Comparison of ENCODE assay signal across 2 cellular contexts in the genomic region with DNA sequence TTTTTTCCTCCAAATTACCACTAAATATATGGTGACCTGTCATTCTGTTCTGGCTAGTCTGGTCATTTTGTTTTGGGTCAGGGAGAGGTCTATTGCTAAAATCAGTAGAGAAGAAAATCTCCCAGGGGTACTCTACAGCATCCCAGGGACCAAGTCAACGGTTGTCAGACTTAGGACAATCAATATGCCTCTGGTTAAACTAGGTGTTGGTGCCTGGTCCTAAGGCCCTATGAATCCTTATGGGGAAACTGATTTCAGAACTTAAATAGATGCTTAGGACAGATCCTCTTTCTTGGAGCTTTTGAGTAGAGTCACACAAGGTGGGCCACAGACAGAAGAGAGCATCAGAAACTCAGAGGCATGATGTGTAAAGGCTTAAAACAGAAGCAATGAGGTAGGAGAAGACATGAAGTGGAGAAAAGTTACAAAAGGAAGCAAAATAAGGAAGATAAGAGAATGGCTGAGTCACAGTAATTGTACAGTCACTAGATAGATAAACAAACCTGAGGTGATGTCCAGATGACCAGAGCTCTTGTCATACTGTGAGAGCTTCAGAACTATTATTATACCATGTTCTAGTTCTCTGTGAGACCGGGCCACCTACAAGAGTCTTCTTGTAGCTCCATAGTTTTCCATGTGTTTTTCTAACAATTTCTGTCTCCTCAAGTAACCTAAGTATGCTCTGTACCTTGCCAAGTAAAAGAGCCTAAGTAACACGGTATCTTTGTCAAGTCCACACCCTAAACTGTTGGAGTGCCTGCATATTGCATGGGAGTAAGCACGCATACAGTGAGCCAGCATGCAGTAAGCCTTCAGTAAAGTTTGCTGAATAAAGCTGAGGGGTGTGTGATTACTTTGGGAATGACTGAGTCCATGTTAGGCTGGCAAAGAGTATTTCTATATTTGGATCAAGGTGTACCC.
TF ChIP-seq lines count a peak whose summit lies in the region.

No MANE protein-coding gene starts in this region.

TF ChIP-seq in A549, 52 proteins besides CTCF, POLR2A, EP300 and RAD21 (continues in another document):
- no peak for TF ChIP-seq NFE2L2 (conservative IDR thresholded peaks at IDR 0.05; ENCODE audit: low read length)
- TF ChIP-seq ZSCAN20 (CRISPR knock-in tag; IDR thresholded peaks at IDR 0.05): peak; percentile 44; the same call in 1 of the 2 replicates
- TF ChIP-seq SREBF2 (IDR thresholded peaks at IDR 0.05): no peak
- no peak for TF ChIP-seq TP53 (CRISPR knock-in tag; IDR thresholded peaks at IDR 0.05)
- TF ChIP-seq, protein P1, sequence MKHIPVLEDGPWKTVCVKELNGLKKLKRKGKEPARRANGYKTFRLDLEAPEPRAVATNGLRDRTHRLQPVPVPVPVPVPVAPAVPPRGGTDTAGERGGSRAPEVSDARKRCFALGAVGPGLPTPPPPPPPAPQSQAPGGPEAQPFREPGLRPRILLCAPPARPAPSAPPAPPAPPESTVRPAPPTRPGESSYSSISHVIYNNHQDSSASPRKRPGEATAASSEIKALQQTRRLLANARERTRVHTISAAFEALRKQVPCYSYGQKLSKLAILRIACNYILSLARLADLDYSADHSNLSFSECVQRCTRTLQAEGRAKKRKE (CRISPR knock-in tag; IDR thresholded peaks at IDR 0.05; ENCODE audit: low read depth): peak; percentile 80
- TF ChIP-seq FOSL2 (IDR thresholded peaks at IDR 0.05): peak; percentile 60; the same call in 1 of the 2 replicates
- peak; percentile 83 for TF ChIP-seq FOSL2 (CRISPR knock-in tag; IDR thresholded peaks at IDR 0.05)
- TF ChIP-seq RARB (CRISPR knock-in tag; IDR thresholded peaks at IDR 0.05): no peak
- TF ChIP-seq CHD2 (IDR thresholded peaks at IDR 0.05; ENCODE audit: low read length, partially characterized antibody): no peak
- TF ChIP-seq, protein P2, sequence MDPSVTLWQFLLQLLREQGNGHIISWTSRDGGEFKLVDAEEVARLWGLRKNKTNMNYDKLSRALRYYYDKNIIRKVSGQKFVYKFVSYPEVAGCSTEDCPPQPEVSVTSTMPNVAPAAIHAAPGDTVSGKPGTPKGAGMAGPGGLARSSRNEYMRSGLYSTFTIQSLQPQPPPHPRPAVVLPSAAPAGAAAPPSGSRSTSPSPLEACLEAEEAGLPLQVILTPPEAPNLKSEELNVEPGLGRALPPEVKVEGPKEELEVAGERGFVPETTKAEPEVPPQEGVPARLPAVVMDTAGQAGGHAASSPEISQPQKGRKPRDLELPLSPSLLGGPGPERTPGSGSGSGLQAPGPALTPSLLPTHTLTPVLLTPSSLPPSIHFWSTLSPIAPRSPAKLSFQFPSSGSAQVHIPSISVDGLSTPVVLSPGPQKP (IDR thresholded peaks at IDR 0.05; ENCODE audit: low read depth, low read length): no peak
- no peak for TF ChIP-seq SMC3 (IDR thresholded peaks at IDR 0.05)
- TF ChIP-seq RNF2 (IDR thresholded peaks at IDR 0.05; ENCODE audit: borderline replicate concordance, low read depth): no peak
- TF ChIP-seq HEYL (CRISPR knock-in tag; IDR thresholded peaks at IDR 0.05): peak; percentile 56; the same call in 1 of the 2 replicates
- TF ChIP-seq, protein P3, sequence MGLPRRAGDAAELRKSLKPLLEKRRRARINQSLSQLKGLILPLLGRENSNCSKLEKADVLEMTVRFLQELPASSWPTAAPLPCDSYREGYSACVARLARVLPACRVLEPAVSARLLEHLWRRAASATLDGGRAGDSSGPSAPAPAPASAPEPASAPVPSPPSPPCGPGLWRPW (IDR thresholded peaks at IDR 0.05): no peak
- no peak for TF ChIP-seq MYC (IDR thresholded peaks at IDR 0.05; ENCODE audit: borderline replicate concordance, low read length)
- TF ChIP-seq, protein P4, sequence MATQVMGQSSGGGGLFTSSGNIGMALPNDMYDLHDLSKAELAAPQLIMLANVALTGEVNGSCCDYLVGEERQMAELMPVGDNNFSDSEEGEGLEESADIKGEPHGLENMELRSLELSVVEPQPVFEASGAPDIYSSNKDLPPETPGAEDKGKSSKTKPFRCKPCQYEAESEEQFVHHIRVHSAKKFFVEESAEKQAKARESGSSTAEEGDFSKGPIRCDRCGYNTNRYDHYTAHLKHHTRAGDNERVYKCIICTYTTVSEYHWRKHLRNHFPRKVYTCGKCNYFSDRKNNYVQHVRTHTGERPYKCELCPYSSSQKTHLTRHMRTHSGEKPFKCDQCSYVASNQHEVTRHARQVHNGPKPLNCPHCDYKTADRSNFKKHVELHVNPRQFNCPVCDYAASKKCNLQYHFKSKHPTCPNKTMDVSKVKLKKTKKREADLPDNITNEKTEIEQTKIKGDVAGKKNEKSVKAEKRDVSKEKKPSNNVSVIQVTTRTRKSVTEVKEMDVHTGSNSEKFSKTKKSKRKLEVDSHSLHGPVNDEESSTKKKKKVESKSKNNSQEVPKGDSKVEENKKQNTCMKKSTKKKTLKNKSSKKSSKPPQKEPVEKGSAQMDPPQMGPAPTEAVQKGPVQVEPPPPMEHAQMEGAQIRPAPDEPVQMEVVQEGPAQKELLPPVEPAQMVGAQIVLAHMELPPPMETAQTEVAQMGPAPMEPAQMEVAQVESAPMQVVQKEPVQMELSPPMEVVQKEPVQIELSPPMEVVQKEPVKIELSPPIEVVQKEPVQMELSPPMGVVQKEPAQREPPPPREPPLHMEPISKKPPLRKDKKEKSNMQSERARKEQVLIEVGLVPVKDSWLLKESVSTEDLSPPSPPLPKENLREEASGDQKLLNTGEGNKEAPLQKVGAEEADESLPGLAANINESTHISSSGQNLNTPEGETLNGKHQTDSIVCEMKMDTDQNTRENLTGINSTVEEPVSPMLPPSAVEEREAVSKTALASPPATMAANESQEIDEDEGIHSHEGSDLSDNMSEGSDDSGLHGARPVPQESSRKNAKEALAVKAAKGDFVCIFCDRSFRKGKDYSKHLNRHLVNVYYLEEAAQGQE (IDR thresholded peaks at IDR 0.05): no peak
- TF ChIP-seq RFX5 (IDR thresholded peaks at IDR 0.05): no peak
- TF ChIP-seq, protein P5, sequence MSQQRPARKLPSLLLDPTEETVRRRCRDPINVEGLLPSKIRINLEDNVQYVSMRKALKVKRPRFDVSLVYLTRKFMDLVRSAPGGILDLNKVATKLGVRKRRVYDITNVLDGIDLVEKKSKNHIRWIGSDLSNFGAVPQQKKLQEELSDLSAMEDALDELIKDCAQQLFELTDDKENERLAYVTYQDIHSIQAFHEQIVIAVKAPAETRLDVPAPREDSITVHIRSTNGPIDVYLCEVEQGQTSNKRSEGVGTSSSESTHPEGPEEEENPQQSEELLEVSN (IDR thresholded peaks at IDR 0.05; ENCODE audit: borderline replicate concordance, low read depth): no peak
- no peak; a peak in 1 of 4 replicates for TF ChIP-seq CEBPB (IDR thresholded peaks at IDR 0.05)
- TF ChIP-seq, protein P6, sequence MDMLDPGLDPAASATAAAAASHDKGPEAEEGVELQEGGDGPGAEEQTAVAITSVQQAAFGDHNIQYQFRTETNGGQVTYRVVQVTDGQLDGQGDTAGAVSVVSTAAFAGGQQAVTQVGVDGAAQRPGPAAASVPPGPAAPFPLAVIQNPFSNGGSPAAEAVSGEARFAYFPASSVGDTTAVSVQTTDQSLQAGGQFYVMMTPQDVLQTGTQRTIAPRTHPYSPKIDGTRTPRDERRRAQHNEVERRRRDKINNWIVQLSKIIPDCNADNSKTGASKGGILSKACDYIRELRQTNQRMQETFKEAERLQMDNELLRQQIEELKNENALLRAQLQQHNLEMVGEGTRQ (IDR thresholded peaks at IDR 0.05): no peak
- no peak for TF ChIP-seq CBX2 (IDR thresholded peaks at IDR 0.05; ENCODE audit: borderline replicate concordance, low read depth)
- no peak for TF ChIP-seq CHD4 (IDR thresholded peaks at IDR 0.05; ENCODE audit: borderline replicate concordance)
- TF ChIP-seq CBX8 (IDR thresholded peaks at IDR 0.05): no peak
- no peak for TF ChIP-seq BHLHE40 (IDR thresholded peaks at IDR 0.05; ENCODE audit: low read depth, low read length)
- TF ChIP-seq HOXB5 (CRISPR knock-in tag; IDR thresholded peaks at IDR 0.05): peak; percentile 44; the same call in 1 of the 2 replicates
- no peak for TF ChIP-seq KDM5A (IDR thresholded peaks at IDR 0.05)
- no peak for TF ChIP-seq NPAS2 (CRISPR knock-in tag; IDR thresholded peaks at IDR 0.05; ENCODE audit: borderline replicate concordance)

TF ChIP-seq in IMR-90, 13 proteins besides CTCF, POLR2A, EP300 and RAD21:
- peak; percentile 37; the same call in 1 of the 2 replicates for TF ChIP-seq CEBPB (IDR thresholded peaks at IDR 0.05; ENCODE audit: low read depth, low read length)
- no peak for TF ChIP-seq MAZ (IDR thresholded peaks at IDR 0.05; ENCODE audit: borderline replicate concordance, low read depth, low read length)
- TF ChIP-seq, protein P6 (IDR thresholded peaks at IDR 0.05; ENCODE audit: low read depth, low read length): no peak
- TF ChIP-seq RCOR1 (IDR thresholded peaks at IDR 0.05; ENCODE audit: insufficient replicate concordance, low read length): no peak
- peak; percentile 30; the same call in 1 of the 2 replicates for TF ChIP-seq MAFK (IDR thresholded peaks at IDR 0.05; ENCODE audit: low read depth, low read length)
- TF ChIP-seq SMC3 (IDR thresholded peaks at IDR 0.05; ENCODE audit: low read depth, low read length): no peak
- TF ChIP-seq FOS (IDR thresholded peaks at IDR 0.05; ENCODE audit: low read depth, low read length): peak; percentile 82
- TF ChIP-seq NFE2L2 (IDR thresholded peaks at IDR 0.05; ENCODE audit: low read depth, low read length): peak; percentile 84
- TF ChIP-seq, protein P2 (IDR thresholded peaks at IDR 0.05; ENCODE audit: borderline replicate concordance, low read depth, low read length): no peak
- TF ChIP-seq CHD1 (IDR thresholded peaks at IDR 0.05; ENCODE audit: low read depth, low read length): no peak
- TF ChIP-seq MXI1 (IDR thresholded peaks at IDR 0.05; ENCODE audit: borderline replicate concordance, low read depth, low read length): no peak
